ENCODE assay signal across 24 cellular contexts in genomic region chr4:77376788-77377460, GRCh38.
"Had no signal": no experiment of that assay in that cellular context is flagged by ENCODE, and none has a peak within 500 bp of the region (broad histone marks: within the 10 kb centered on the region; RNA-seq: fewer than 3 reads in every experiment).

No MANE protein-coding gene starts in this region.

- H3K27me3 ChIP-seq: breast epithelium, colonic mucosa, left lung, vagina had no signal

- H3K4me3 ChIP-seq: breast epithelium, colonic mucosa, dorsolateral prefrontal cortex, heart right ventricle, left lung, thoracic aorta, vagina had no signal

- H3K9me3 Mint-ChIP-seq: activated naive CD8-positive, alpha-beta T cell treated with anti-CD3 and anti-CD28 coated beads for 36 hours; activated T-helper 1 cell treated with anti-CD3 and anti-CD28 coated beads, Interleukin-12 subunit alpha, Interleukin-12 subunit beta, Interleukin-2, Interleukin-4 antibody, amounts not matched to agents 30 ng/mL and 10 ng/mL and 1 ng/mL, durations not matched to agents 14 hours and 24 hours and 36 hours; immature natural killer cell; nephron progenitor cell; type B pancreatic cell had no signal

- H3K27ac ChIP-seq: breast epithelium, colonic mucosa, dorsolateral prefrontal cortex, heart right ventricle, left lung, thoracic aorta, vagina, WERI-Rb-1 had no signal

- H3K27ac Mint-ChIP-seq: activated CD8-positive, alpha-beta T cell treated with anti-CD3 and anti-CD28 coated beads, Interleukin-2, amount 10 ng/mL, durations not matched to agents 7 days and 5 days; activated naive CD8-positive, alpha-beta T cell treated with anti-CD3 and anti-CD28 coated beads for 36 hours; activated T-helper 1 cell treated with anti-CD3 and anti-CD28 coated beads, Interleukin-12 subunit alpha, Interleukin-12 subunit beta, Interleukin-2, Interleukin-4 antibody, amounts not matched to agents 30 ng/mL and 10 ng/mL and 1 ng/mL, durations not matched to agents 14 hours and 24 hours and 36 hours; immature natural killer cell; nephron progenitor cell; progenitor cell of endocrine pancreas; type B pancreatic cell had no signal

- ATAC-seq: activated CD8-positive, alpha-beta T cell treated with anti-CD3 and anti-CD28 coated beads, Interleukin-2, amount 10 ng/mL, durations not matched to agents 7 days and 5 days; heart right ventricle; left lung had no signal

- H3K4me1 Mint-ChIP-seq: activated naive CD8-positive, alpha-beta T cell treated with anti-CD3 and anti-CD28 coated beads for 36 hours; immature natural killer cell; nephron progenitor cell had no signal

- DNase-seq: activated CD4-positive, alpha-beta T cell treated with anti-CD3 and anti-CD28 coated beads for 1 hour; activated CD4-positive, alpha-beta T cell treated with anti-CD3 and anti-CD28 coated beads, Interleukin-2, amount 50 U/mL, for 1 hour; activated CD8-positive, alpha-beta T cell treated with anti-CD3 and anti-CD28 coated beads, Interleukin-2, amount 10 ng/mL, durations not matched to agents 7 days and 5 days; activated naive CD4-positive, alpha-beta T cell; activated naive CD8-positive, alpha-beta T cell treated with anti-CD3 and anti-CD28 coated beads for 36 hours; colonic mucosa; dorsolateral prefrontal cortex; heart right ventricle; immature natural killer cell; midbrain; nephron progenitor cell; occipital lobe; retina; stimulated activated CD4-positive, alpha-beta T cell treated with anti-CD3 and anti-CD28 coated beads, Interleukin-4, amount 100 ng/mL, for 1 hour; stimulated activated naive CD4-positive, alpha-beta T cell treated with Interleukin-2 at 50 U/mL for 16 hours; T-helper 1 cell; WERI-Rb-1 had no signal

- H3K4me3 Mint-ChIP-seq: activated CD8-positive, alpha-beta T cell treated with anti-CD3 and anti-CD28 coated beads, Interleukin-2, amount 10 ng/mL, durations not matched to agents 7 days and 5 days; activated naive CD8-positive, alpha-beta T cell treated with anti-CD3 and anti-CD28 coated beads for 36 hours; activated T-helper 1 cell treated with anti-CD3 and anti-CD28 coated beads, Interleukin-12 subunit alpha, Interleukin-12 subunit beta, Interleukin-2, Interleukin-4 antibody, amounts not matched to agents 30 ng/mL and 10 ng/mL and 1 ng/mL, durations not matched to agents 14 hours and 24 hours and 36 hours; immature natural killer cell; nephron progenitor cell; type B pancreatic cell had no signal

- H3K4me1 ChIP-seq: breast epithelium, colonic mucosa, heart right ventricle, left lung, vagina had no signal

- H3K36me3 ChIP-seq: breast epithelium, colonic mucosa, heart right ventricle, left lung, thoracic aorta, vagina, WERI-Rb-1 had no signal

- H3K27me3 Mint-ChIP-seq: activated naive CD8-positive, alpha-beta T cell treated with anti-CD3 and anti-CD28 coated beads for 36 hours had no signal

- H3K36me3 Mint-ChIP-seq: activated naive CD8-positive, alpha-beta T cell treated with anti-CD3 and anti-CD28 coated beads for 36 hours; immature natural killer cell; type B pancreatic cell had no signal

- H3K9me3 ChIP-seq: breast epithelium, colonic mucosa, heart right ventricle, left lung, thoracic aorta, vagina had no signal
